ENCODE assay signal across 1 cellular context in the genomic region with DNA sequence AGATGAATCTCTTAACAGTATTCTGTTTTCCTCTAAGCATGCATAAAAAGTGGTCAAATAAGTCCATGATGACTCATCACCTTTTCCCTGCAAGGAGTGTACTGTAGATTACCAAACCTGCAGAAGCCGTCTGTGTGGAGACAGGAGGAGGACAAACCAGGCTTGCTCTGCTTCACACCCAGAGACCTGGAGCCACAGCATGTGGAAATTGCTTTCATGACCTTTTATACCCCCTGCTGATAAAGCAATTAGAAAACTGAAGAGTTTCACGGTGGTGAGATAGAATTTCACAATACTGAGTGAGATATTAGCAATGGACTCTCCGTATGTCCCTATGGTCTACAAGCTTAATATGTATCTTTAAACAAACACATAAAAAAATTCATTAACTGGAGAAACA.
TF ChIP-seq lines count a peak whose summit lies in the region.

No MANE protein-coding gene starts in this region.

TF ChIP-seq in K562, 482 proteins besides CTCF, POLR2A, EP300 and RAD21 (continued from another document and continues in another):
- TF ChIP-seq, protein P1, sequence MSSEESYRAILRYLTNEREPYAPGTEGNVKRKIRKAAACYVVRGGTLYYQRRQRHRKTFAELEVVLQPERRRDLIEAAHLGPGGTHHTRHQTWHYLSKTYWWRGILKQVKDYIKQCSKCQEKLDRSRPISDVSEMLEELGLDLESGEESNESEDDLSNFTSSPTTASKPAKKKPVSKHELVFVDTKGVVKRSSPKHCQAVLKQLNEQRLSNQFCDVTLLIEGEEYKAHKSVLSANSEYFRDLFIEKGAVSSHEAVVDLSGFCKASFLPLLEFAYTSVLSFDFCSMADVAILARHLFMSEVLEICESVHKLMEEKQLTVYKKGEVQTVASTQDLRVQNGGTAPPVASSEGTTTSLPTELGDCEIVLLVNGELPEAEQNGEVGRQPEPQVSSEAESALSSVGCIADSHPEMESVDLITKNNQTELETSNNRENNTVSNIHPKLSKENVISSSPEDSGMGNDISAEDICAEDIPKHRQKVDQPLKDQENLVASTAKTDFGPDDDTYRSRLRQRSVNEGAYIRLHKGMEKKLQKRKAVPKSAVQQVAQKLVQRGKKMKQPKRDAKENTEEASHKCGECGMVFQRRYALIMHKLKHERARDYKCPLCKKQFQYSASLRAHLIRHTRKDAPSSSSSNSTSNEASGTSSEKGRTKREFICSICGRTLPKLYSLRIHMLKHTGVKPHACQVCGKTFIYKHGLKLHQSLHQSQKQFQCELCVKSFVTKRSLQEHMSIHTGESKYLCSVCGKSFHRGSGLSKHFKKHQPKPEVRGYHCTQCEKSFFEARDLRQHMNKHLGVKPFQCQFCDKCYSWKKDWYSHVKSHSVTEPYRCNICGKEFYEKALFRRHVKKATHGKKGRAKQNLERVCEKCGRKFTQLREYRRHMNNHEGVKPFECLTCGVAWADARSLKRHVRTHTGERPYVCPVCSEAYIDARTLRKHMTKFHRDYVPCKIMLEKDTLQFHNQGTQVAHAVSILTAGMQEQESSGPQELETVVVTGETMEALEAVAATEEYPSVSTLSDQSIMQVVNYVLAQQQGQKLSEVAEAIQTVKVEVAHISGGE (CRISPR knock-in tag; IDR thresholded peaks at IDR 0.05): no peak
- TF ChIP-seq KAT7 (CRISPR knock-in tag; IDR thresholded peaks at IDR 0.05; ENCODE audit: borderline replicate concordance) (no peak), MYC (IDR thresholded peaks at IDR 0.05; ENCODE audit: low read depth, low read length) (peak; percentile 44; the same call in 1 of the 2 replicates), MYC (CRISPR knock-in tag; IDR thresholded peaks at IDR 0.05; ENCODE audit: borderline replicate concordance, low read depth) (no peak), ARID1B (IDR thresholded peaks at IDR 0.05) (peak; percentile 88), GATAD2A (IDR thresholded peaks at IDR 0.05) (peak; percentile 68; the same call in 1 of the 2 replicates), BRD9 (IDR thresholded peaks at IDR 0.05; ENCODE audit: low read depth, partially characterized antibody) (no peak), KHSRP (IDR thresholded peaks at IDR 0.05) (no peak), TSC22D4 (tag; IDR thresholded peaks at IDR 0.05) (no peak), ZNF41 (CRISPR knock-in tag; conservative IDR thresholded peaks at IDR 0.05) (no peak), SNIP1 (IDR thresholded peaks at IDR 0.05; ENCODE audit: low read depth) (no peak), ATF1 (CRISPR knock-in tag; IDR thresholded peaks at IDR 0.05) (no peak), ATF1 (tag; IDR thresholded peaks at IDR 0.05) (peak; percentile 42; the same call in 1 of the 2 replicates), NCOR1 (IDR thresholded peaks at IDR 0.05) (peak; percentile 71), PCBP2 (IDR thresholded peaks at IDR 0.05; ENCODE audit: low read depth, low read length, poor library complexity, severe bottlenecking) (no peak), ZNF24 (IDR thresholded peaks at IDR 0.05) (no peak), SRSF1 (IDR thresholded peaks at IDR 0.05; ENCODE audit: low read depth, low read length) (no peak), PTBP1 (IDR thresholded peaks at IDR 0.05; ENCODE audit: low read depth, low read length) (no peak), ZNF143 (CRISPR knock-in tag; IDR thresholded peaks at IDR 0.05) (no peak; the same call in 1 of the 2 replicates), NCOA6 (IDR thresholded peaks at IDR 0.05) (no peak), CC2D1A (IDR thresholded peaks at IDR 0.05) (no peak), MCM3 (IDR thresholded peaks at IDR 0.05) (no peak)
- TF ChIP-seq, protein P2, sequence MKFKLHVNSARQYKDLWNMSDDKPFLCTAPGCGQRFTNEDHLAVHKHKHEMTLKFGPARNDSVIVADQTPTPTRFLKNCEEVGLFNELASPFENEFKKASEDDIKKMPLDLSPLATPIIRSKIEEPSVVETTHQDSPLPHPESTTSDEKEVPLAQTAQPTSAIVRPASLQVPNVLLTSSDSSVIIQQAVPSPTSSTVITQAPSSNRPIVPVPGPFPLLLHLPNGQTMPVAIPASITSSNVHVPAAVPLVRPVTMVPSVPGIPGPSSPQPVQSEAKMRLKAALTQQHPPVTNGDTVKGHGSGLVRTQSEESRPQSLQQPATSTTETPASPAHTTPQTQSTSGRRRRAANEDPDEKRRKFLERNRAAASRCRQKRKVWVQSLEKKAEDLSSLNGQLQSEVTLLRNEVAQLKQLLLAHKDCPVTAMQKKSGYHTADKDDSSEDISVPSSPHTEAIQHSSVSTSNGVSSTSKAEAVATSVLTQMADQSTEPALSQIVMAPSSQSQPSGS (CRISPR knock-in tag; IDR thresholded peaks at IDR 0.05): no peak
- TF ChIP-seq, protein P3, sequence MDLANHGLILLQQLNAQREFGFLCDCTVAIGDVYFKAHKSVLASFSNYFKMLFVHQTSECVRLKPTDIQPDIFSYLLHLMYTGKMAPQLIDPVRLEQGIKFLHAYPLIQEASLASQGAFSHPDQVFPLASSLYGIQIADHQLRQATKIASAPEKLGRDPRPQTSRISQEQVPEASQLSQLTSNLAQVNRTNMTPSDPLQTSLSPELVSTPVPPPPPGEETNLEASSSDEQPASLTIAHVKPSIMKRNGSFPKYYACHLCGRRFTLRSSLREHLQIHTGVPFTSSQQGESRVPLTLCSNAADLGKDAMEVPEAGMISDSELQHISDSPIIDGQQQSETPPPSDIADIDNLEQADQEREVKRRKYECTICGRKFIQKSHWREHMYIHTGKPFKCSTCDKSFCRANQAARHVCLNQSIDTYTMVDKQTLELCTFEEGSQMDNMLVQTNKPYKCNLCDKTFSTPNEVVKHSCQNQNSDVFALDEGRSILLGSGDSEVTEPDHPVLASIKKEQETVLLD (IDR thresholded peaks at IDR 0.05): peak; percentile 51; the same call in 1 of the 2 replicates
- TF ChIP-seq, protein P4, sequence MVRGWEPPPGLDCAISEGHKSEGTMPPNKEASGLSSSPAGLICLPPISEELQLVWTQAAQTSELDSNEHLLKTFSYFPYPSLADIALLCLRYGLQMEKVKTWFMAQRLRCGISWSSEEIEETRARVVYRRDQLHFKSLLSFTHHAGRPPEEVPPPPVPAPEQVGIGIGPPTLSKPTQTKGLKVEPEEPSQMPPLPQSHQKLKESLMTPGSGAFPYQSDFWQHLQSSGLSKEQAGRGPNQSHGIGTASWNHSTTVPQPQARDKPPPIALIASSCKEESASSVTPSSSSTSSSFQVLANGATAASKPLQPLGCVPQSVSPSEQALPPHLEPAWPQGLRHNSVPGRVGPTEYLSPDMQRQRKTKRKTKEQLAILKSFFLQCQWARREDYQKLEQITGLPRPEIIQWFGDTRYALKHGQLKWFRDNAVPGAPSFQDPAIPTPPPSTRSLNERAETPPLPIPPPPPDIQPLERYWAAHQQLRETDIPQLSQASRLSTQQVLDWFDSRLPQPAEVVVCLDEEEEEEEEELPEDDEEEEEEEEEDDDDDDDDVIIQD (CRISPR knock-in tag; IDR thresholded peaks at IDR 0.05): no peak
- TF ChIP-seq, protein P5, sequence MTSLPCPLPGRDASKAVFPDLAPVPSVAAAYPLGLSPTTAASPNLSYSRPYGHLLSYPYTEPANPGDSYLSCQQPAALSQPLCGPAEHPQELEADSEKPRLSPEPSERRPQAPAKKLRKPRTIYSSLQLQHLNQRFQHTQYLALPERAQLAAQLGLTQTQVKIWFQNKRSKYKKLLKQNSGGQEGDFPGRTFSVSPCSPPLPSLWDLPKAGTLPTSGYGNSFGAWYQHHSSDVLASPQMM (CRISPR knock-in tag; IDR thresholded peaks at IDR 0.05): no peak
- TF ChIP-seq, protein P6, sequence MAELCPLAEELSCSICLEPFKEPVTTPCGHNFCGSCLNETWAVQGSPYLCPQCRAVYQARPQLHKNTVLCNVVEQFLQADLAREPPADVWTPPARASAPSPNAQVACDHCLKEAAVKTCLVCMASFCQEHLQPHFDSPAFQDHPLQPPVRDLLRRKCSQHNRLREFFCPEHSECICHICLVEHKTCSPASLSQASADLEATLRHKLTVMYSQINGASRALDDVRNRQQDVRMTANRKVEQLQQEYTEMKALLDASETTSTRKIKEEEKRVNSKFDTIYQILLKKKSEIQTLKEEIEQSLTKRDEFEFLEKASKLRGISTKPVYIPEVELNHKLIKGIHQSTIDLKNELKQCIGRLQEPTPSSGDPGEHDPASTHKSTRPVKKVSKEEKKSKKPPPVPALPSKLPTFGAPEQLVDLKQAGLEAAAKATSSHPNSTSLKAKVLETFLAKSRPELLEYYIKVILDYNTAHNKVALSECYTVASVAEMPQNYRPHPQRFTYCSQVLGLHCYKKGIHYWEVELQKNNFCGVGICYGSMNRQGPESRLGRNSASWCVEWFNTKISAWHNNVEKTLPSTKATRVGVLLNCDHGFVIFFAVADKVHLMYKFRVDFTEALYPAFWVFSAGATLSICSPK (IDR thresholded peaks at IDR 0.05; ENCODE audit: borderline replicate concordance): no peak
- TF ChIP-seq, protein P7, sequence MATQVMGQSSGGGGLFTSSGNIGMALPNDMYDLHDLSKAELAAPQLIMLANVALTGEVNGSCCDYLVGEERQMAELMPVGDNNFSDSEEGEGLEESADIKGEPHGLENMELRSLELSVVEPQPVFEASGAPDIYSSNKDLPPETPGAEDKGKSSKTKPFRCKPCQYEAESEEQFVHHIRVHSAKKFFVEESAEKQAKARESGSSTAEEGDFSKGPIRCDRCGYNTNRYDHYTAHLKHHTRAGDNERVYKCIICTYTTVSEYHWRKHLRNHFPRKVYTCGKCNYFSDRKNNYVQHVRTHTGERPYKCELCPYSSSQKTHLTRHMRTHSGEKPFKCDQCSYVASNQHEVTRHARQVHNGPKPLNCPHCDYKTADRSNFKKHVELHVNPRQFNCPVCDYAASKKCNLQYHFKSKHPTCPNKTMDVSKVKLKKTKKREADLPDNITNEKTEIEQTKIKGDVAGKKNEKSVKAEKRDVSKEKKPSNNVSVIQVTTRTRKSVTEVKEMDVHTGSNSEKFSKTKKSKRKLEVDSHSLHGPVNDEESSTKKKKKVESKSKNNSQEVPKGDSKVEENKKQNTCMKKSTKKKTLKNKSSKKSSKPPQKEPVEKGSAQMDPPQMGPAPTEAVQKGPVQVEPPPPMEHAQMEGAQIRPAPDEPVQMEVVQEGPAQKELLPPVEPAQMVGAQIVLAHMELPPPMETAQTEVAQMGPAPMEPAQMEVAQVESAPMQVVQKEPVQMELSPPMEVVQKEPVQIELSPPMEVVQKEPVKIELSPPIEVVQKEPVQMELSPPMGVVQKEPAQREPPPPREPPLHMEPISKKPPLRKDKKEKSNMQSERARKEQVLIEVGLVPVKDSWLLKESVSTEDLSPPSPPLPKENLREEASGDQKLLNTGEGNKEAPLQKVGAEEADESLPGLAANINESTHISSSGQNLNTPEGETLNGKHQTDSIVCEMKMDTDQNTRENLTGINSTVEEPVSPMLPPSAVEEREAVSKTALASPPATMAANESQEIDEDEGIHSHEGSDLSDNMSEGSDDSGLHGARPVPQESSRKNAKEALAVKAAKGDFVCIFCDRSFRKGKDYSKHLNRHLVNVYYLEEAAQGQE (CRISPR knock-in tag; IDR thresholded peaks at IDR 0.05; ENCODE audit: low read depth): no peak
- TF ChIP-seq, protein P8, sequence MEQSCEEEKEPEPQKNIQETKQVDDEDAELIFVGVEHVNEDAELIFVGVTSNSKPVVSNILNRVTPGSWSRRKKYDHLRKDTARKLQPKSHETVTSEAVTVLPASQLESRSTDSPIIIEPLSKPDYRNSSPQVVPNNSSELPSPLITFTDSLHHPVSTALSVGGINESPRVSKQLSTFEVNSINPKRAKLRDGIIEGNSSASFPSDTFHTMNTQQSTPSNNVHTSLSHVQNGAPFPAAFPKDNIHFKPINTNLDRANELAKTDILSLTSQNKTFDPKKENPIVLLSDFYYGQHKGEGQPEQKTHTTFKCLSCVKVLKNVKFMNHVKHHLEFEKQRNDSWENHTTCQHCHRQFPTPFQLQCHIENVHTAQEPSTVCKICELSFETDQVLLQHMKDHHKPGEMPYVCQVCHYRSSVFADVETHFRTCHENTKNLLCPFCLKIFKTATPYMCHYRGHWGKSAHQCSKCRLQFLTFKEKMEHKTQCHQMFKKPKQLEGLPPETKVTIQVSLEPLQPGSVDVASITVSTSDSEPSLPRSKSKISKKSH (CRISPR knock-in tag; IDR thresholded peaks at IDR 0.05): no peak
- TF ChIP-seq, protein P9, sequence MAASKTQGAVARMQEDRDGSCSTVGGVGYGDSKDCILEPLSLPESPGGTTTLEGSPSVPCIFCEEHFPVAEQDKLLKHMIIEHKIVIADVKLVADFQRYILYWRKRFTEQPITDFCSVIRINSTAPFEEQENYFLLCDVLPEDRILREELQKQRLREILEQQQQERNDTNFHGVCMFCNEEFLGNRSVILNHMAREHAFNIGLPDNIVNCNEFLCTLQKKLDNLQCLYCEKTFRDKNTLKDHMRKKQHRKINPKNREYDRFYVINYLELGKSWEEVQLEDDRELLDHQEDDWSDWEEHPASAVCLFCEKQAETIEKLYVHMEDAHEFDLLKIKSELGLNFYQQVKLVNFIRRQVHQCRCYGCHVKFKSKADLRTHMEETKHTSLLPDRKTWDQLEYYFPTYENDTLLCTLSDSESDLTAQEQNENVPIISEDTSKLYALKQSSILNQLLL (CRISPR knock-in tag; IDR thresholded peaks at IDR 0.05; ENCODE audit: borderline replicate concordance): no peak
- TF ChIP-seq, protein P10, sequence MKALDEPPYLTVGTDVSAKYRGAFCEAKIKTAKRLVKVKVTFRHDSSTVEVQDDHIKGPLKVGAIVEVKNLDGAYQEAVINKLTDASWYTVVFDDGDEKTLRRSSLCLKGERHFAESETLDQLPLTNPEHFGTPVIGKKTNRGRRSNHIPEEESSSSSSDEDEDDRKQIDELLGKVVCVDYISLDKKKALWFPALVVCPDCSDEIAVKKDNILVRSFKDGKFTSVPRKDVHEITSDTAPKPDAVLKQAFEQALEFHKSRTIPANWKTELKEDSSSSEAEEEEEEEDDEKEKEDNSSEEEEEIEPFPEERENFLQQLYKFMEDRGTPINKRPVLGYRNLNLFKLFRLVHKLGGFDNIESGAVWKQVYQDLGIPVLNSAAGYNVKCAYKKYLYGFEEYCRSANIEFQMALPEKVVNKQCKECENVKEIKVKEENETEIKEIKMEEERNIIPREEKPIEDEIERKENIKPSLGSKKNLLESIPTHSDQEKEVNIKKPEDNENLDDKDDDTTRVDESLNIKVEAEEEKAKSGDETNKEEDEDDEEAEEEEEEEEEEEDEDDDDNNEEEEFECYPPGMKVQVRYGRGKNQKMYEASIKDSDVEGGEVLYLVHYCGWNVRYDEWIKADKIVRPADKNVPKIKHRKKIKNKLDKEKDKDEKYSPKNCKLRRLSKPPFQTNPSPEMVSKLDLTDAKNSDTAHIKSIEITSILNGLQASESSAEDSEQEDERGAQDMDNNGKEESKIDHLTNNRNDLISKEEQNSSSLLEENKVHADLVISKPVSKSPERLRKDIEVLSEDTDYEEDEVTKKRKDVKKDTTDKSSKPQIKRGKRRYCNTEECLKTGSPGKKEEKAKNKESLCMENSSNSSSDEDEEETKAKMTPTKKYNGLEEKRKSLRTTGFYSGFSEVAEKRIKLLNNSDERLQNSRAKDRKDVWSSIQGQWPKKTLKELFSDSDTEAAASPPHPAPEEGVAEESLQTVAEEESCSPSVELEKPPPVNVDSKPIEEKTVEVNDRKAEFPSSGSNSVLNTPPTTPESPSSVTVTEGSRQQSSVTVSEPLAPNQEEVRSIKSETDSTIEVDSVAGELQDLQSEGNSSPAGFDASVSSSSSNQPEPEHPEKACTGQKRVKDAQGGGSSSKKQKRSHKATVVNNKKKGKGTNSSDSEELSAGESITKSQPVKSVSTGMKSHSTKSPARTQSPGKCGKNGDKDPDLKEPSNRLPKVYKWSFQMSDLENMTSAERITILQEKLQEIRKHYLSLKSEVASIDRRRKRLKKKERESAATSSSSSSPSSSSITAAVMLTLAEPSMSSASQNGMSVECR (CRISPR knock-in tag; IDR thresholded peaks at IDR 0.05): no peak
